In the genomic region with DNA sequence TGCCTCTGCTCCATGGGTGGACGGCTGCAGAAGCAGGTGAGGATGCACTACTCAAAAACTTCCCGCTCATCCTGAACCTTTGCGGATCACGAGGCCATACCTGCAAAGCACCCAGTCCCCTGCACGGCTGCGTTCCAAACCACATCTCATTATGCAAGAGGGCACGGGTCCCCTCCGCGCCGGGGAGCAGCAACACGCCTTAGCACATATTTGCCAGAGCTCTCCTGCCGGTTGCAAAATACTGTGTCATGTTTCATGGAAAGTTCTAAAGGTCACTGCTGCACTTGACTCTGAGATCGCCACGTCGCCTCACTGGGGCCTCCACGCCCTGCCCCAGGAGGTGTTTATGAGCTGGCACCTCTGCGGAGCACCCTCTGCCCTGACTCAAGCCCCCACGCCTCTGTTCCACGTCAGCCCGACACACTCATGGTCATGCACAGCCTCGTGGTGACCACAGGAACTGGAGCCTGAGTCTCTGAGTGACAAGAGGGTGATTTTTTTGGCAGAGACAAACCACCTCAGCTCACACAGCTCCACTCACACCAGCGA, we compare ENCODE assay signal across 8 cellular contexts.
DNase-seq lines count a peak whose midpoint lies in the region; ATAC-seq and TF ChIP-seq lines count a peak whose summit lies in the region.

No MANE protein-coding gene starts in this region.

- H3K36me3 Mint-ChIP-seq in HFFc6 (ENCODE audit: low read depth) = no peaks in the 10 kb centered on the region

- H3K27me3 Mint-ChIP-seq in HFFc6 (ENCODE audit: insufficient read depth) = peaks cover 7% of the 10 kb centered on the region; the same call in 1 of the 2 replicates

- H3K9me3 Mint-ChIP-seq in HFFc6 = no peaks in the 10 kb centered on the region

- H3K27me3 ChIP-seq in adrenal gland (no peaks in the 10 kb centered on the region), left lung (no peaks in the 10 kb centered on the region)

- H3K27ac Mint-ChIP-seq in HFFc6 = peak overlapping the region; percentile 42; the same call in 1 of the 2 replicates

- H3K4me1 ChIP-seq in adrenal gland (replicated peaks in 1 of 2) (peaks cover 0 to 6% of the 10 kb centered on the region in 2 donors), left lung (peaks cover 12 to 36% of the 10 kb centered on the region in 2 donors)

- WGBS in adrenal gland, 4 donors = 61 to 74% (median 66%) methylated on average over 15 to 22 of the region's 22 CpGs

- no peak for TF ChIP-seq POLR2A in adrenal gland (IDR thresholded peaks at IDR 0.05)

- H3K4me1 Mint-ChIP-seq in HFFc6 (ENCODE audit: low read depth) = peaks cover 32% of the 10 kb centered on the region

- H3K9me3 ChIP-seq in adrenal gland (replicated peaks in 1 of 3) = no peaks in the 10 kb centered on the region
- H3K9me3 ChIP-seq in left lung = no peaks in the 10 kb centered on the region

- no peak overlapping the region for H3K27ac ChIP-seq in adrenal gland
- H3K27ac ChIP-seq in left lung = peak overlapping the region; percentile 39 to 57

- H3K36me3 ChIP-seq in adrenal gland (replicated peaks in 1 of 2) (no peaks in the 10 kb centered on the region), left lung (no peaks in the 10 kb centered on the region)

- DNase-seq in AG09309 (ENCODE audit: low read depth) = peak; percentile 74
- peak; percentile 78 for DNase-seq in HFFc6
- peak in 4 of 7 donors; percentile 25 to 62 (median 38) for DNase-seq in adrenal gland
- DNase-seq in left lung = peak; percentile 91 to 92
- no peak for DNase-seq in GDM1 (lab: John Stamatoyannopoulos, UW)

- intact Hi-C loops in adrenal gland (cut with DNase I) (loop anchor here in 1 of 2 donors (10.0 kb wide), 1 partner anchor 110 kb away; no protein-coding TSS in a partner anchor), left lung (cut with DNase I) (no loop called here)

- H3K4me3 Mint-ChIP-seq in HFFc6 = peak overlapping the region; percentile 10; the same call in 1 of the 2 replicates

- ATAC-seq in left lung (peak; percentile 97), HG02763 (IDR thresholded peaks at IDR 0.05; ENCODE audit: unreplicated experiment) (no peak), HG03520 (IDR thresholded peaks at IDR 0.05; ENCODE audit: unreplicated experiment) (no peak), HG02885 (IDR thresholded peaks at IDR 0.05; ENCODE audit: poor library complexity, unreplicated experiment) (no peak)

- H3K4me3 ChIP-seq in AG09309 (ENCODE audit: control insufficient read depth, low read depth, low read length) (no peak overlapping the region), adrenal gland (no peak overlapping the region), left lung (no peak overlapping the region)

- TF ChIP-seq CTCF in AG09309 (IDR thresholded peaks at IDR 0.05; ENCODE audit: control insufficient read depth, insufficient read depth, low read depth, low read length, missing control alignments) (peak; percentile 65), HFFc6 (IDR thresholded peaks at IDR 0.05) (peak; percentile 71), adrenal gland (IDR thresholded peaks at IDR 0.05) (peak in 3 of 6 experiments; percentile 11 to 23 (median 16)), left lung (IDR thresholded peaks at IDR 0.05) (peak in 1 of 2 donors; percentile 22)

Comparison
In these comparisons a context has a peak if more than half of its experiments do, and no peak if none do; other contexts are left out.
1. H3K27ac ChIP-seq: peak in left lung (2 of 2); none in adrenal gland (0 of 5).